ENCODE assay signal across 14 cellular contexts in genomic region chr9:36207016-36207415, GRCh38. TPM values are rescaled to one million over a fixed set of nuclear protein-coding genes. Genes with fewer than 3 reads are reported as not detected.
A peak's percentile ranks its signal among the peaks of the same experiment; 100 is the strongest.
DNase-seq lines count a peak whose midpoint lies in the region; ATAC-seq, FAIRE-seq and TF ChIP-seq lines count a peak whose summit lies in the region.
"Had no signal": no experiment of that assay in that cellular context is flagged by ENCODE, and none has a peak within 500 bp of the region (broad histone marks: within the 10 kb centered on the region; RNA-seq: fewer than 3 reads in every experiment).

No MANE protein-coding gene starts in this region.

- H3K4me3 Mint-ChIP-seq in activated naive CD4-positive, alpha-beta T cell treated with anti-CD3 and anti-CD28 coated beads, Interleukin-2, amount 50 U/mL, for 24 hours, result no peak overlapping the region
- H3K4me3 Mint-ChIP-seq in astrocyte (ENCODE audit: unreplicated experiment), result peak overlapping the region; percentile 16

- no peak overlapping the region for H2AFZ ChIP-seq in astrocyte (ENCODE audit: low read depth, low read length)

- peaks cover 9% of the 10 kb centered on the region for H3K36me3 Mint-ChIP-seq in activated naive CD4-positive, alpha-beta T cell treated with anti-CD3 and anti-CD28 coated beads, Interleukin-2, amount 50 U/mL, for 24 hours
- H3K36me3 Mint-ChIP-seq in astrocyte (ENCODE audit: low read depth, unreplicated experiment), result peaks cover 28% of the 10 kb centered on the region

- H3K27ac Mint-ChIP-seq in activated naive CD4-positive, alpha-beta T cell treated with anti-CD3 and anti-CD28 coated beads, Interleukin-2, amount 50 U/mL, for 24 hours, result peak overlapping the region; percentile 30
- H3K27ac Mint-ChIP-seq in astrocyte (ENCODE audit: unreplicated experiment), result peak overlapping the region; percentile 87

- H3K27ac ChIP-seq in astrocyte (ENCODE audit: low read depth, low read length) (peak overlapping the region; percentile 57), layer of hippocampus (ENCODE audit: low read depth, low read length) (peak overlapping the region; percentile 87), thoracic aorta (peak overlapping the region; percentile 43 to 71)
- H3K27ac ChIP-seq: C4-2B had no signal

- H3K9me3 Mint-ChIP-seq in activated naive CD4-positive, alpha-beta T cell treated with anti-CD3 and anti-CD28 coated beads, Interleukin-2, amount 50 U/mL, for 24 hours, result no peaks in the 10 kb centered on the region
- H3K9me3 Mint-ChIP-seq in astrocyte (ENCODE audit: unreplicated experiment), result peaks cover 1% of the 10 kb centered on the region

- FAIRE-seq in astrocyte (lab: Jason Lieb, UNC), result peak; percentile 67
- FAIRE-seq: GM12891, HTR-8/SVneo had no signal

- TF ChIP-seq POLR2A in lower leg skin (IDR thresholded peaks at IDR 0.05), result no peak

- peaks cover 57% of the 10 kb centered on the region for H3K4me1 Mint-ChIP-seq in activated naive CD4-positive, alpha-beta T cell treated with anti-CD3 and anti-CD28 coated beads, Interleukin-2, amount 50 U/mL, for 24 hours
- H3K4me1 Mint-ChIP-seq in astrocyte (ENCODE audit: low read depth, unreplicated experiment), result peaks cover 55% of the 10 kb centered on the region

- intact Hi-C loops in lower leg skin (cut with DNase I; ENCODE audit: low total_unique reads), result no loop called here

- peaks cover 66% of the 10 kb centered on the region for H3K79me2 ChIP-seq in astrocyte (ENCODE audit: insufficient read depth, low read length)

- ATAC-seq in thoracic aorta (ENCODE audit: insufficient number of reproducible peaks, low FRiP score, low read depth), result no peak
- ATAC-seq in HG02970 (IDR thresholded peaks at IDR 0.05; ENCODE audit: low FRiP score, unreplicated experiment), result no peak
- no peak for ATAC-seq in HG03159 (IDR thresholded peaks at IDR 0.05; ENCODE audit: unreplicated experiment)

- peak overlapping the region; percentile 61 for H3K4me2 ChIP-seq in astrocyte (ENCODE audit: low read length)

- peaks cover 68% of the 10 kb centered on the region for H3K36me3 ChIP-seq in astrocyte (ENCODE audit: insufficient read depth, low read length)
- peaks cover 45% of the 10 kb centered on the region for H3K36me3 ChIP-seq in thoracic aorta

- WGBS in lower leg skin, 2 donors, result 80 to 82% methylated on average over 4 of the region's 4 CpGs

- H4K20me1 ChIP-seq in astrocyte (ENCODE audit: insufficient read depth, low read length), result peaks cover 85% of the 10 kb centered on the region

- TF ChIP-seq CTCF in astrocyte (IDR thresholded peaks at IDR 0.05; ENCODE audit: insufficient read depth, low read depth, low read length) (no peak), thoracic aorta (IDR thresholded peaks at IDR 0.05) (no peak), lower leg skin (IDR thresholded peaks at IDR 0.05) (no peak)

- no peaks in the 10 kb centered on the region for H3K9me3 ChIP-seq in astrocyte (ENCODE audit: insufficient read depth, low read depth, low read length)
- H3K9me3 ChIP-seq in thoracic aorta, result no peaks in the 10 kb centered on the region

- no peaks in the 10 kb centered on the region for H3K27me3 ChIP-seq in astrocyte (ENCODE audit: insufficient read depth, low read length)
- H3K27me3 ChIP-seq in layer of hippocampus (ENCODE audit: control insufficient read depth, insufficient read depth, low read length), result no peaks in the 10 kb centered on the region
- no peaks in the 10 kb centered on the region for H3K27me3 ChIP-seq in thoracic aorta (replicated peaks; ENCODE audit: insufficient read depth)

- no peak for DNase-seq in activated naive CD4-positive, alpha-beta T cell treated with Interleukin-2 at 50 U/mL for 16 hours
- peak; percentile 60 for DNase-seq in astrocyte (ENCODE audit: low read depth)
- no peak for DNase-seq in thoracic aorta (ENCODE audit: low spot score)
- DNase-seq in lower leg skin (ENCODE audit: low spot score in 2 of 2), result no peak
- DNase-seq: cortex of kidney, NCI-H69 had no signal

- H3K4me1 ChIP-seq in astrocyte (ENCODE audit: insufficient read depth, low read length) (peaks cover 28% of the 10 kb centered on the region), thoracic aorta (ENCODE audit: control insufficient read depth in 1 of 2, low read depth in 2 of 2) (peaks cover 28 to 52% of the 10 kb centered on the region in 2 donors)

- H3K4me3 ChIP-seq in astrocyte (ENCODE audit: insufficient read depth, low read depth, low read length), result no peak overlapping the region
- no peak overlapping the region for H3K4me3 ChIP-seq in thoracic aorta
- H3K4me3 ChIP-seq in lower leg skin (ENCODE audit: low read depth, poor library complexity, severe bottlenecking), result no peak overlapping the region

- H3K9ac ChIP-seq in astrocyte (ENCODE audit: low read length), result peak overlapping the region; percentile 33

- H3K27me3 Mint-ChIP-seq in activated naive CD4-positive, alpha-beta T cell treated with anti-CD3 and anti-CD28 coated beads, Interleukin-2, amount 50 U/mL, for 24 hours, result no peaks in the 10 kb centered on the region
- no peaks in the 10 kb centered on the region for H3K27me3 Mint-ChIP-seq in astrocyte (ENCODE audit: low read depth, unreplicated experiment)

RNA-seq across cellular contexts. Expression of gene CLTA, which starts 16.3 kb away (rescaled TPM):
- total RNA-seq in astrocyte, result 386 and 424 TPM in 2 replicates
- total RNA-seq in thoracic aorta, result 100 to 1,000 TPM; 127 to 145 TPM
- 100 to 1,000 TPM; 162 to 240 (median 213) TPM for total RNA-seq in lower leg skin

RNA-seq across cellular contexts. Expression of gene CCIN, which starts 37.8 kb away (rescaled TPM):
- total RNA-seq in astrocyte, result 1.1 and 1.9 TPM in 2 replicates
- 1 to 10 TPM; 1.6 to 2.3 TPM for total RNA-seq in thoracic aorta
- not detected for total RNA-seq in lower leg skin
- total RNA-seq: ureter had no signal

RNA-seq across cellular contexts. Expression of gene GNE, which starts 51.2 kb away (rescaled TPM):
- total RNA-seq in astrocyte (12.6 and 12.8 TPM in 2 replicates), thoracic aorta (10 to 100 TPM; 23.3 to 26.1 TPM), lower leg skin (10 to 100 TPM in 3 of 4 donors, 1 to 10 TPM in 1; 5.1 to 16.8 (median 13.7) TPM)
